21 cellular contexts compared by ENCODE assay signal in genomic region chr6:89140347-89141159, GRCh38. TPM values are rescaled to one million over a fixed set of nuclear protein-coding genes. Genes with fewer than 3 reads are reported as not detected.
DNase-seq lines count a peak whose midpoint lies in the region; ATAC-seq, FAIRE-seq and TF ChIP-seq lines count a peak whose summit lies in the region.
"Had no signal": no experiment of that assay in that cellular context is flagged by ENCODE, and none has a peak within 500 bp of the region (broad histone marks: within the 10 kb centered on the region; RNA-seq: fewer than 3 reads in every experiment).

No MANE protein-coding gene starts in this region.

- H3K27ac Mint-ChIP-seq in MCF 10A (ENCODE audit: low read depth, unreplicated experiment) = no peak overlapping the region
- H3K27ac Mint-ChIP-seq: activated CD4-positive, alpha-beta T cell treated with anti-CD3 and anti-CD28 coated beads, Interleukin-2, amount 10 ng/mL, durations not matched to agents 24 days and 14 days; CD8-positive, alpha-beta T cell; dendritic cell treated with granulocyte-macrophage colony-stimulating factor and Interleukin-4, amounts not matched to agents 40 ng/mL and 50 ng/mL, for 4 days; stimulated activated memory B cell treated with anti-CD40 and anti-IgM and Interleukin-4, amounts not matched to agents 10 μg/mL and 1 μg/mL and 100 μg/mL, for 72 hours had no signal

- no peaks in the 10 kb centered on the region for H4K20me1 ChIP-seq in HepG2 (ENCODE audit: insufficient read depth, low read length)

- TF ChIP-seq RAD21 in HepG2 (CRISPR knock-in tag; IDR thresholded peaks at IDR 0.05) = no peak

- no peaks in the 10 kb centered on the region for H3K27me3 Mint-ChIP-seq in MCF 10A (ENCODE audit: insufficient read depth, unreplicated experiment)
- H3K27me3 Mint-ChIP-seq: dendritic cell treated with granulocyte-macrophage colony-stimulating factor and Interleukin-4, amounts not matched to agents 40 ng/mL and 50 ng/mL, for 4 days; stimulated activated memory B cell treated with anti-CD40 and anti-IgM and Interleukin-4, amounts not matched to agents 10 μg/mL and 1 μg/mL and 100 μg/mL, for 72 hours had no signal

- no peaks in the 10 kb centered on the region for H3K36me3 Mint-ChIP-seq in MCF 10A (ENCODE audit: insufficient read depth, unreplicated experiment)
- H3K36me3 Mint-ChIP-seq: stimulated activated memory B cell treated with anti-CD40 and anti-IgM and Interleukin-4, amounts not matched to agents 10 μg/mL and 1 μg/mL and 100 μg/mL, for 72 hours had no signal

- DNase-seq in MCF 10A (ENCODE audit: unreplicated experiment) (peak; percentile 29), breast epithelium (ENCODE audit: low spot score in 2 of 2) (no peak), ascending aorta (ENCODE audit: low spot score in 2 of 2) (no peak), HepG2 (ENCODE audit: low spot score) (peak; percentile 82), lower leg skin (ENCODE audit: low spot score in 2 of 2) (no peak), NCI-H1092 (lab: John Stamatoyannopoulos, UW) (no peak)
- DNase-seq: 8988T; activated CD4-positive, alpha-beta T cell treated with anti-CD3 and anti-CD28 coated beads, Interleukin-2, amount 10 ng/mL, durations not matched to agents 24 days and 14 days; activated T-cell treated with anti-CD3 and anti-CD28 coated beads, Interleukin-2, amount 50 U/mL, for 48 hours; adrenal gland; CD8-positive, alpha-beta T cell; NCI-H187 treated with DMSO at 0.1 percent for 48 hours; NCI-H748 treated with DMSO at 0.1 percent for 48 hours; retina; SHP77 treated with DMSO at 0.1 percent for 48 hours had no signal

- H3K9me3 ChIP-seq in breast epithelium = no peaks in the 10 kb centered on the region
- H3K9me3 ChIP-seq in ascending aorta = no peaks in the 10 kb centered on the region
- no peaks in the 10 kb centered on the region for H3K9me3 ChIP-seq in HepG2 (ENCODE audit: low read length)
- H3K9me3 ChIP-seq in stomach smooth muscle (ENCODE audit: control insufficient read depth in 2 of 2, low read length in 2 of 2) = no peaks in the 10 kb centered on the region
- H3K9me3 ChIP-seq: adrenal gland had no signal

- H3K36me3 ChIP-seq in breast epithelium (no peaks in the 10 kb centered on the region), ascending aorta (no peaks in the 10 kb centered on the region), HepG2 (replicated peaks in 1 of 2; ENCODE audit: control insufficient read depth in 1 of 2, insufficient read depth in 2 of 2, low read length in 2 of 2) (no peaks in the 10 kb centered on the region), stomach smooth muscle (ENCODE audit: control insufficient read depth in 2 of 2, insufficient read depth in 2 of 2, low read length in 2 of 2) (no peaks in the 10 kb centered on the region)
- H3K36me3 ChIP-seq: adrenal gland had no signal

- WGBS in HepG2 (ENCODE audit: low lambda C conversion rate) = 14% methylated on average over 7 of the region's 7 CpGs
- 76 to 77% methylated on average over 7 of the region's 7 CpGs for WGBS in lower leg skin, 2 donors

- H3K4me3 ChIP-seq in breast epithelium = no peak overlapping the region
- no peak overlapping the region for H3K4me3 ChIP-seq in ascending aorta
- H3K4me3 ChIP-seq in HepG2 (replicated peaks in 1 of 3; ENCODE audit: insufficient read depth in 1 of 3, low read depth in 2 of 3, low read length in 3 of 3) = no peak overlapping the region; a peak in 1 of 6 replicates
- no peak overlapping the region for H3K4me3 ChIP-seq in stomach smooth muscle (ENCODE audit: low read length in 2 of 2)
- no peak overlapping the region for H3K4me3 ChIP-seq in lower leg skin (ENCODE audit: low read depth, poor library complexity, severe bottlenecking)
- H3K4me3 ChIP-seq: adrenal gland had no signal

- H3K4me2 ChIP-seq in HepG2 (ENCODE audit: low read depth, low read length) = peak overlapping the region; percentile 66

- POLR2A ChIA-PET in MCF 10A (lab: Yijun Ruan, JAX) (interaction anchor here (0.7 to 1.4 kb wide), 4 partner anchors 12 to 158 kb away, joined by 3 to 4 read pairs (median 3); no protein-coding TSS in a partner anchor), HepG2 (lab: Yijun Ruan, JAX) (interaction anchor here (1.2 to 3.6 kb wide), 5 partner anchors 14 to 177 kb away, joined by 3 to 20 read pairs (median 5); partner anchors contain the start of genes PNRC1 and RNGTT)

- H3K27ac ChIP-seq in breast epithelium (no peak overlapping the region), ascending aorta (peak overlapping the region; percentile 26 to 34), HepG2 (ENCODE audit: extremely low read length, insufficient read depth, low read length) (peak overlapping the region; percentile 37), stomach smooth muscle (ENCODE audit: low read length) (peak overlapping the region; percentile 42)
- H3K27ac ChIP-seq: adrenal gland had no signal

- no peak for TF ChIP-seq POLR2A in breast epithelium (IDR thresholded peaks at IDR 0.05)
- TF ChIP-seq POLR2A in HepG2 (IDR thresholded peaks at IDR 0.05; ENCODE audit: insufficient read depth in 1 of 2, low read depth in 2 of 2, low read length in 2 of 2) = no peak
- TF ChIP-seq POLR2A in lower leg skin (IDR thresholded peaks at IDR 0.05) = no peak

- peak in 1 of 2 experiments; percentile 63; a peak in 1 of 4 replicates for TF ChIP-seq EP300 in HepG2 (IDR thresholded peaks at IDR 0.05; ENCODE audit: low read depth in 2 of 2, low read length in 2 of 2)
- TF ChIP-seq EP300 in HepG2 (CRISPR knock-in tag; IDR thresholded peaks at IDR 0.05; ENCODE audit: borderline replicate concordance) = no peak

- no peak overlapping the region for H2AFZ ChIP-seq in HepG2 (ENCODE audit: low read length)

- H3K4me1 Mint-ChIP-seq in MCF 10A (ENCODE audit: insufficient read depth, unreplicated experiment) = peaks cover 8% of the 10 kb centered on the region

- peak; percentile 79 for FAIRE-seq in HepG2 (lab: Jason Lieb, UNC)

- no peak overlapping the region for H3K4me3 Mint-ChIP-seq in MCF 10A (ENCODE audit: unreplicated experiment)
- H3K4me3 Mint-ChIP-seq: activated CD4-positive, alpha-beta T cell treated with anti-CD3 and anti-CD28 coated beads, Interleukin-2, amount 10 ng/mL, durations not matched to agents 24 days and 14 days; CD8-positive, alpha-beta T cell; dendritic cell treated with granulocyte-macrophage colony-stimulating factor and Interleukin-4, amounts not matched to agents 40 ng/mL and 50 ng/mL, for 4 days; stimulated activated memory B cell treated with anti-CD40 and anti-IgM and Interleukin-4, amounts not matched to agents 10 μg/mL and 1 μg/mL and 100 μg/mL, for 72 hours had no signal

- CTCF ChIA-PET in MCF 10A (lab: Yijun Ruan, JAX) = interaction anchor here (0.6 to 2.1 kb wide), 3 partner anchors 14 to 1744 kb away, joined by 3 to 6 read pairs (median 3); no protein-coding TSS in a partner anchor
- CTCF ChIA-PET in HepG2 (lab: Yijun Ruan, JAX; ENCODE audit: low intra/inter-chr PET ratio, low total read pairs) = no interaction called here

- intact Hi-C loops in MCF 10A (cut with micrococcal nuclease) = no loop called here
- intact Hi-C loops in breast epithelium (cut with DNase I; ENCODE audit: low total_unique reads) = no loop called here
- intact Hi-C loops in ascending aorta (cut with DNase I) = no loop called here
- intact Hi-C loops in HepG2 (cut with micrococcal nuclease; ENCODE audit: unreplicated experiment) = no loop called here
- intact Hi-C loops in lower leg skin (cut with DNase I; ENCODE audit: low total_unique reads) = no loop called here

- ATAC-seq in HepG2 (peak; percentile 99), GM18520 (IDR thresholded peaks at IDR 0.05; ENCODE audit: unreplicated experiment) (no peak)
- ATAC-seq: CD8-positive, alpha-beta T cell; stimulated activated memory B cell treated with anti-CD40 and anti-IgM and Interleukin-4, amounts not matched to agents 10 μg/mL and 1 μg/mL and 100 μg/mL, for 72 hours had no signal

- no peaks in the 10 kb centered on the region for H3K4me1 ChIP-seq in breast epithelium
- H3K4me1 ChIP-seq in ascending aorta = peaks cover 0 to 17% of the 10 kb centered on the region in 2 donors
- H3K4me1 ChIP-seq in HepG2 (ENCODE audit: insufficient read depth, low read length) = peaks cover 35% of the 10 kb centered on the region
- peaks cover 6% of the 10 kb centered on the region for H3K4me1 ChIP-seq in stomach smooth muscle (ENCODE audit: control insufficient read depth, insufficient read depth, low read length)

- no TSS peak for BruUV-seq in MCF 10A (replicated peaks; lab: Mats Ljungman, UMichigan)
- no TSS peak for BruUV-seq in HepG2 (replicated peaks; lab: Mats Ljungman, UMichigan)

- no peaks in the 10 kb centered on the region for H3K9me3 Mint-ChIP-seq in MCF 10A (ENCODE audit: unreplicated experiment)
- H3K9me3 Mint-ChIP-seq: activated CD4-positive, alpha-beta T cell treated with anti-CD3 and anti-CD28 coated beads, Interleukin-2, amount 10 ng/mL, durations not matched to agents 24 days and 14 days; CD8-positive, alpha-beta T cell; dendritic cell treated with granulocyte-macrophage colony-stimulating factor and Interleukin-4, amounts not matched to agents 40 ng/mL and 50 ng/mL, for 4 days; stimulated activated memory B cell treated with anti-CD40 and anti-IgM and Interleukin-4, amounts not matched to agents 10 μg/mL and 1 μg/mL and 100 μg/mL, for 72 hours had no signal

- TF ChIP-seq CTCF in MCF 10A (IDR thresholded peaks at IDR 0.05; ENCODE audit: unreplicated experiment) (no peak), breast epithelium (IDR thresholded peaks at IDR 0.05) (no peak), ascending aorta (IDR thresholded peaks at IDR 0.05) (no peak), HepG2 (CRISPR knock-in tag; IDR thresholded peaks at IDR 0.05) (no peak), lower leg skin (IDR thresholded peaks at IDR 0.05) (no peak)

- H3K27me3 ChIP-seq in breast epithelium (no peaks in the 10 kb centered on the region), ascending aorta (no peaks in the 10 kb centered on the region), HepG2 (ENCODE audit: control insufficient read depth in 1 of 2, insufficient read depth in 2 of 2, low read length in 2 of 2) (no peaks in the 10 kb centered on the region; a peak in 1 of 5 replicates), stomach smooth muscle (ENCODE audit: control insufficient read depth in 1 of 2, insufficient read depth in 2 of 2, low read length in 2 of 2) (no peaks in the 10 kb centered on the region)
- H3K27me3 ChIP-seq: adrenal gland had no signal

- in situ Hi-C loops in HepG2 (cut with HindIII; ENCODE audit: extremely low pct_ligation_motif_present, low pct_unique_long_range_greater_than_20kb) = no loop called here

- H3K79me2 ChIP-seq in HepG2 (ENCODE audit: insufficient read depth, low read length) = no peaks in the 10 kb centered on the region

- H3K9ac ChIP-seq in HepG2 (ENCODE audit: insufficient read depth, low read depth, low read length) = no peak overlapping the region
- no peak overlapping the region for H3K9ac ChIP-seq in stomach smooth muscle (ENCODE audit: low read length in 2 of 2)

RNA-seq across cellular contexts. Expression of gene PM20D2, which starts 5.3 kb away (rescaled TPM):
- total RNA-seq in MCF 10A (2022) (9.9 and 11.9 TPM in 2 replicates), breast epithelium (10 to 100 TPM in 2 of 3 donors, 1 to 10 TPM in 1; 3.7 to 22.5 (median 21.3) TPM), ascending aorta (8.8 TPM), HepG2 (2016; rRNA removed; fragmentation: Illumina TruSeq; extraction: Trizol) (26.3 and 35.8 TPM in 2 replicates), lower leg skin (10 to 100 TPM; 10.6 to 19.4 (median 15.7) TPM)
- total RNA-seq in HepG2 (2016; cell fraction: cytosol; rRNA removed; fragmentation: Illumina TruSeq; extraction: Trizol; ENCODE audit: low read depth) = 1.2 and 1.9 TPM in 2 replicates
- 26.7 and 36.1 TPM in 2 replicates for total RNA-seq in HepG2 (2016; cell fraction: insoluble cytoplasmic fraction; rRNA removed; fragmentation: Illumina TruSeq; extraction: Trizol)
- total RNA-seq in HepG2 (2016; cell fraction: membrane; rRNA removed; fragmentation: Illumina TruSeq; extraction: Trizol) = 10.2 and 11.6 TPM in 2 replicates
- total RNA-seq in HepG2 (2016; cell fraction: nucleus; rRNA removed; fragmentation: Illumina TruSeq; extraction: Trizol) = 13.7 and 14.6 TPM in 2 replicates
- 13.3 and 14.7 TPM in 2 replicates for polyA plus RNA-seq in HepG2 (2011; rRNA removed)
- polyA plus RNA-seq in HepG2 (2011; cell fraction: cytosol; rRNA removed) = 6.8 and 10.1 TPM in 2 replicates
- polyA plus RNA-seq in HepG2 (2011; cell fraction: nucleus; rRNA removed) = 5.6 and 8.7 TPM in 2 replicates
- polyA plus RNA-seq in HepG2 (2012) = 19.2 and 21.4 TPM in 2 replicates
- polyA plus RNA-seq in HepG2 (2016; cell fraction: cytosol; fragmentation: Illumina TruSeq; extraction: Trizol; ENCODE audit: low read depth) = 0.95 and 1.1 TPM in 2 replicates
- polyA plus RNA-seq in HepG2 (2016; cell fraction: insoluble cytoplasmic fraction; fragmentation: Illumina TruSeq; extraction: Trizol; ENCODE audit: low read depth) = 31.6 and 33.7 TPM in 2 replicates
- 4.2 and 4.9 TPM in 2 replicates for polyA plus RNA-seq in HepG2 (2016; cell fraction: membrane; fragmentation: Illumina TruSeq; extraction: Trizol; ENCODE audit: low read depth)
- 21.5 and 22.6 TPM in 2 replicates for polyA plus RNA-seq in HepG2 (2016; cell fraction: nucleus; fragmentation: Illumina TruSeq; extraction: Trizol; ENCODE audit: insufficient read depth, low read depth)
- 9.4 and 13.5 TPM in 2 replicates for polyA minus RNA-seq in HepG2 (2011; rRNA and poly(A)+ RNA removed; ENCODE audit: low replicate concordance)
- polyA minus RNA-seq in HepG2 (2011; cell fraction: cytosol; rRNA and poly(A)+ RNA removed) = 13.7 and 14.9 TPM in 2 replicates
- 9.9 and 14.4 TPM in 2 replicates for polyA minus RNA-seq in HepG2 (2011; cell fraction: nucleus; rRNA and poly(A)+ RNA removed)

RNA-seq across cellular contexts. Expression of gene SRSF12, which starts 22.7 kb away (rescaled TPM):
- 1.1 and 1.2 TPM in 2 replicates for total RNA-seq in MCF 10A (2022)
- total RNA-seq in breast epithelium = 1 to 10 TPM in 1 of 3 donors, under 1 TPM in 1, not detected in 1; 0.98 to 1.8 TPM
- 0.53 TPM for total RNA-seq in ascending aorta
- total RNA-seq in HepG2 (2016; rRNA removed; fragmentation: Illumina TruSeq; extraction: Trizol) = 1.9 TPM in 2 replicates
- total RNA-seq in HepG2 (2016; cell fraction: cytosol; rRNA removed; fragmentation: Illumina TruSeq; extraction: Trizol; ENCODE audit: low read depth) = 1.3 TPM in 2 replicates
- total RNA-seq in HepG2 (2016; cell fraction: insoluble cytoplasmic fraction; rRNA removed; fragmentation: Illumina TruSeq; extraction: Trizol) = 1.8 and 2.0 TPM in 2 replicates
- 1.8 and 2.4 TPM in 2 replicates for total RNA-seq in HepG2 (2016; cell fraction: membrane; rRNA removed; fragmentation: Illumina TruSeq; extraction: Trizol)
- 2.2 TPM in 2 replicates for total RNA-seq in HepG2 (2016; cell fraction: nucleus; rRNA removed; fragmentation: Illumina TruSeq; extraction: Trizol)
- 1.4 and 1.7 TPM in 2 replicates for polyA plus RNA-seq in HepG2 (2011; rRNA removed)
- polyA plus RNA-seq in HepG2 (2011; cell fraction: cytosol; rRNA removed) = 0.78 and 0.99 TPM in 2 replicates
- polyA plus RNA-seq in HepG2 (2011; cell fraction: nucleus; rRNA removed) = 1.0 and 1.6 TPM in 2 replicates
- 1.9 and 2.1 TPM in 2 replicates for polyA plus RNA-seq in HepG2 (2012)
- polyA plus RNA-seq in HepG2 (2016; cell fraction: cytosol; fragmentation: Illumina TruSeq; extraction: Trizol; ENCODE audit: low read depth) = 1.4 and 1.6 TPM in 2 replicates
- polyA plus RNA-seq in HepG2 (2016; cell fraction: insoluble cytoplasmic fraction; fragmentation: Illumina TruSeq; extraction: Trizol; ENCODE audit: low read depth) = 2.6 and 2.8 TPM in 2 replicates
- polyA plus RNA-seq in HepG2 (2016; cell fraction: membrane; fragmentation: Illumina TruSeq; extraction: Trizol; ENCODE audit: low read depth) = 1.8 and 3.0 TPM in 2 replicates
- 5.7 and 6.1 TPM in 2 replicates for polyA plus RNA-seq in HepG2 (2016; cell fraction: nucleus; fragmentation: Illumina TruSeq; extraction: Trizol; ENCODE audit: insufficient read depth, low read depth)
- polyA minus RNA-seq in HepG2 (2011; rRNA and poly(A)+ RNA removed; ENCODE audit: low replicate concordance) = 0.20 TPM in 1 of 2 replicates, not detected in the other
- 0.49 and 1.2 TPM in 2 replicates for polyA minus RNA-seq in HepG2 (2011; cell fraction: cytosol; rRNA and poly(A)+ RNA removed)
- polyA minus RNA-seq in HepG2 (2011; cell fraction: nucleus; rRNA and poly(A)+ RNA removed) = 2.4 and 3.1 TPM in 2 replicates
- total RNA-seq in lower leg skin = under 1 TPM in 1 of 4 donors, not detected in 3; 0.49 TPM
- total RNA-seq: CD8-positive, alpha-beta T cell; LHCN-M2; myocyte had no signal

Comparison
In these comparisons a context has a peak if more than half of its experiments do, and no peak if none do; other contexts are left out.
1. DNase-seq: peak in MCF 10A (single experiment) and HepG2 (single experiment); none in breast epithelium (0 of 2), ascending aorta (0 of 2), lower leg skin (0 of 2) and NCI-H1092 (single experiment).
2. H3K27ac ChIP-seq: peak in ascending aorta (2 of 2), HepG2 (single experiment) and stomach smooth muscle (single experiment); none in breast epithelium (0 of 2).